24 cellular contexts compared by ENCODE assay signal in the genomic region with DNA sequence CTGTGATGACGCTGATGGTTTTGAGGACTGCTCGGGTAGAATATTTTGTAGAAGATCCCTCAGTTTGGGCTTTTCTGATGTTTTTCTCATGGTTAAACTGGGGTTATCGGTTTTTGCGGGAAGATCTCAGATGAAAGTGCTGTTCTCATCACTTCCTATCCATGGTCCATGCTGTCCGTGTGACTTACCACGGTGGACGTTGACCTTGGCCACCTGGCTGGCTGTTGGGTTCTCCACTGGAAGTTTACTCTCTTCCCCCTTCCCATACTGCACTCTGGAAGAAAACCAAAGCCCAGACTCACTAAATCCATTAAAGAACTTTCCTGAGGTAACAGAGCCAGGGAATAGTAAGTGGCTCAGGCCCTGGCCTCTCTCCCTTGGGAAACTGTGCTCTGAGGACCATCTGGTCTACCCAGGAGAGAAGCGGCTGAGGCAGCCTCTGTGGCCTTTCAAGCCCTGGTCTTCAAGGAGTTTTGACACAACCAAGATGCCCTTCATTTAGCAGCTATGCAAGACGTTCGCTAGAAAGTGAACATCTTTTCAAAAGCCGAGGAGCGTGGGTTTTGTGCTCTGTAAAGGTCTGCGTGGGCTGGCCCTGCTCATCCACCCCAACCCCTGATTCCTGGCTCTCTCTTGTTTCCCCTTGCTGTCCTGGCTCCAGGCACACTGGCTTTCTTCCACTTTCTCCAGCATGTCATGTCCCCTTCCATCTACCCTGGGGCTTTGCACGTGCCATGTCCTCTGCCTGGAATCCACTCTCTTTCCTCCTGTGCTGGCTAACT. TPM values are rescaled to one million over a fixed set of nuclear protein-coding genes. Genes with fewer than 3 reads are reported as not detected.
DNase-seq lines count a peak whose midpoint lies in the region; ATAC-seq, FAIRE-seq and TF ChIP-seq lines count a peak whose summit lies in the region.
"Had no signal": no experiment of that assay in that cellular context is flagged by ENCODE, and none has a peak within 500 bp of the region (broad histone marks: within the 10 kb centered on the region; RNA-seq: fewer than 3 reads in every experiment).

No MANE protein-coding gene starts in this region.

- no peaks in the 10 kb centered on the region for H3K36me3 ChIP-seq in liver (ENCODE audit: control insufficient read depth in 4 of 4, insufficient read depth in 3 of 4, low read depth in 1 of 4, low read length in 3 of 4)
- H3K36me3 ChIP-seq: BE2C, MG63 had no signal

- POLR2A ChIA-PET in naive thymus-derived CD8-positive, alpha-beta T cell (lab: Charles Lee), result no interaction called here

- peak overlapping the region; percentile 41 to 48 for H3K27ac Mint-ChIP-seq in natural killer cell treated with Interleukin-12 subunit alpha and Interleukin-12 subunit beta and Interleukin-15 and Interleukin-18, amount 100 ng/mL, for 72 hours
- no peak overlapping the region for H3K27ac Mint-ChIP-seq in natural killer cell
- peak overlapping the region in 1 of 10 donors; percentile 44 for H3K27ac Mint-ChIP-seq in naive thymus-derived CD8-positive, alpha-beta T cell

- no peak for TF ChIP-seq POLR2A in H54 (IDR thresholded peaks at IDR 0.05; ENCODE audit: low read depth, low read length)

- no peaks in the 10 kb centered on the region for H3K27me3 ChIP-seq in liver (ENCODE audit: control insufficient read depth in 4 of 4, insufficient read depth in 4 of 4, low read length in 3 of 4)
- H3K27me3 ChIP-seq: MG63 had no signal

- no peak overlapping the region for H3K9ac ChIP-seq in liver (ENCODE audit: low read depth in 1 of 2, low read length in 2 of 2)
- H3K9ac ChIP-seq: SK-N-SH had no signal

- TF ChIP-seq CTCF in natural killer cell (IDR thresholded peaks at IDR 0.05) (no peak), liver (IDR thresholded peaks at IDR 0.05; ENCODE audit: low read depth, low read length, missing input control) (no peak)

- H3K27me3 Mint-ChIP-seq in natural killer cell treated with Interleukin-12 subunit alpha and Interleukin-12 subunit beta and Interleukin-15 and Interleukin-18, amount 100 ng/mL, for 72 hours, result peaks cover 0 to 9% of the 10 kb centered on the region in 2 donors
- peaks cover 0 to 6% of the 10 kb centered on the region in 2 donors for H3K27me3 Mint-ChIP-seq in natural killer cell (ENCODE audit: low read depth in 2 of 2)
- H3K27me3 Mint-ChIP-seq in naive thymus-derived CD8-positive, alpha-beta T cell, result no peaks in the 10 kb centered on the region

- no peak overlapping the region for H3K4me3 Mint-ChIP-seq in natural killer cell treated with Interleukin-12 subunit alpha and Interleukin-12 subunit beta and Interleukin-15 and Interleukin-18, amount 100 ng/mL, for 72 hours
- H3K4me3 Mint-ChIP-seq in natural killer cell, result no peak overlapping the region
- H3K4me3 Mint-ChIP-seq in naive thymus-derived CD8-positive, alpha-beta T cell, result no peak overlapping the region

- peak; percentile 4 for FAIRE-seq in GM19239 (lab: Jason Lieb, UNC)
- no peak for FAIRE-seq in H54 (lab: Jason Lieb, UNC)
- FAIRE-seq: GM12892, K562 had no signal

- peak overlapping the region; percentile 75 for H3K27ac ChIP-seq in liver (ENCODE audit: low read depth in 1 of 2, low read length in 2 of 2)

- no peak overlapping the region for H3K4me3 ChIP-seq in liver (ENCODE audit: low read depth in 1 of 3, low read length in 3 of 3)
- H3K4me3 ChIP-seq: K562, MG63 had no signal

- no peak for ATAC-seq in natural killer cell treated with Interleukin-12 subunit alpha and Interleukin-12 subunit beta and Interleukin-15 and Interleukin-18, amount 100 ng/mL, for 72 hours
- ATAC-seq in natural killer cell (no peak), GM21825 (IDR thresholded peaks at IDR 0.05; ENCODE audit: unreplicated experiment) (no peak)
- no peak for ATAC-seq in naive thymus-derived CD8-positive, alpha-beta T cell
- ATAC-seq: K562, PC-3 had no signal

- WGBS in liver, result 55% methylated on average over 14 of the region's 14 CpGs

- no peaks in the 10 kb centered on the region for H3K9me3 Mint-ChIP-seq in natural killer cell treated with Interleukin-12 subunit alpha and Interleukin-12 subunit beta and Interleukin-15 and Interleukin-18, amount 100 ng/mL, for 72 hours
- H3K9me3 Mint-ChIP-seq in natural killer cell, result no peaks in the 10 kb centered on the region
- no peaks in the 10 kb centered on the region for H3K9me3 Mint-ChIP-seq in naive thymus-derived CD8-positive, alpha-beta T cell

- DNase-seq in natural killer cell treated with Interleukin-12 subunit alpha and Interleukin-12 subunit beta and Interleukin-15 and Interleukin-18, amount 100 ng/mL, for 72 hours (ENCODE audit: low spot score), result no peak
- DNase-seq in natural killer cell (no peak), GM19239 (ENCODE audit: insufficient read length, low spot score) (no peak), H54 (ENCODE audit: insufficient read length, low spot score) (no peak)
- DNase-seq in naive thymus-derived CD8-positive, alpha-beta T cell, result no peak
- DNase-seq: BE2C, Calu3, DMS79 treated with DMSO at 0.1 percent for 48 hours, GF-D8, MG63, NCI-H1105 treated with DMSO at 0.1 percent for 48 hours, NCI-H146, NCI-H1930, NCI-H2107, NCI-H446, NCI-H524 treated with DMSO at 0.1 percent for 48 hours, NCI-H774, PC-3, SK-N-SH had no signal

- peak in 1 of 2 donors; percentile 12 for TF ChIP-seq RAD21 in liver (IDR thresholded peaks at IDR 0.05)

- no peaks in the 10 kb centered on the region for H3K36me3 Mint-ChIP-seq in natural killer cell treated with Interleukin-12 subunit alpha and Interleukin-12 subunit beta and Interleukin-15 and Interleukin-18, amount 100 ng/mL, for 72 hours
- no peaks in the 10 kb centered on the region for H3K36me3 Mint-ChIP-seq in natural killer cell
- no peaks in the 10 kb centered on the region for H3K36me3 Mint-ChIP-seq in naive thymus-derived CD8-positive, alpha-beta T cell

- peaks cover 10 to 51% (median 30%) of the 10 kb centered on the region in 4 donors for H3K4me1 ChIP-seq in liver (ENCODE audit: control insufficient read depth in 4 of 4, insufficient read depth in 4 of 4, low read length in 3 of 4)
- H3K4me1 ChIP-seq: BE2C had no signal

- no peaks in the 10 kb centered on the region for H3K9me3 ChIP-seq in liver (ENCODE audit: control insufficient read depth in 4 of 4, low read length in 3 of 4)
- H3K9me3 ChIP-seq: BE2C, MG63, SK-N-SH had no signal

- peaks cover 36 to 65% of the 10 kb centered on the region in 2 donors for H3K4me1 Mint-ChIP-seq in natural killer cell treated with Interleukin-12 subunit alpha and Interleukin-12 subunit beta and Interleukin-15 and Interleukin-18, amount 100 ng/mL, for 72 hours (ENCODE audit: low read depth in 2 of 2)
- peaks cover 44 to 55% of the 10 kb centered on the region in 2 donors for H3K4me1 Mint-ChIP-seq in natural killer cell
- H3K4me1 Mint-ChIP-seq in naive thymus-derived CD8-positive, alpha-beta T cell, result peaks cover 25 to 78% (median 41%) of the 10 kb centered on the region in 4 donors

- intact Hi-C loops in natural killer cell (cut with micrococcal nuclease), result no loop called here

TF ChIP-seq in liver, 16 proteins besides CTCF, POLR2A, EP300 and RAD21:
- TF ChIP-seq HNF4G (IDR thresholded peaks at IDR 0.05) (no peak), RXRA (IDR thresholded peaks at IDR 0.05) (peak; percentile 65 to 80), SP1 (IDR thresholded peaks at IDR 0.05) (peak; percentile 38), FOXA2 (IDR thresholded peaks at IDR 0.05) (no peak), NR2F2 (IDR thresholded peaks at IDR 0.05) (no peak), EGR1 (IDR thresholded peaks at IDR 0.05; ENCODE audit: low read depth in 2 of 2) (peak in 1 of 2 donors; percentile 17), HNF4A (conservative IDR thresholded peaks at IDR 0.05) (peak; percentile 75 to 80), JUND (IDR thresholded peaks at IDR 0.05) (peak in 1 of 2 donors; percentile 28), GABPA (IDR thresholded peaks at IDR 0.05 in 1 of 2, conservative IDR thresholded peaks at IDR 0.05 in 1 of 2) (no peak)
- TF ChIP-seq, protein P1, sequence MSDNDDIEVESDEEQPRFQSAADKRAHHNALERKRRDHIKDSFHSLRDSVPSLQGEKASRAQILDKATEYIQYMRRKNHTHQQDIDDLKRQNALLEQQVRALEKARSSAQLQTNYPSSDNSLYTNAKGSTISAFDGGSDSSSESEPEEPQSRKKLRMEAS (IDR thresholded peaks at IDR 0.05), result peak; percentile 59
- TF ChIP-seq, protein P2, sequence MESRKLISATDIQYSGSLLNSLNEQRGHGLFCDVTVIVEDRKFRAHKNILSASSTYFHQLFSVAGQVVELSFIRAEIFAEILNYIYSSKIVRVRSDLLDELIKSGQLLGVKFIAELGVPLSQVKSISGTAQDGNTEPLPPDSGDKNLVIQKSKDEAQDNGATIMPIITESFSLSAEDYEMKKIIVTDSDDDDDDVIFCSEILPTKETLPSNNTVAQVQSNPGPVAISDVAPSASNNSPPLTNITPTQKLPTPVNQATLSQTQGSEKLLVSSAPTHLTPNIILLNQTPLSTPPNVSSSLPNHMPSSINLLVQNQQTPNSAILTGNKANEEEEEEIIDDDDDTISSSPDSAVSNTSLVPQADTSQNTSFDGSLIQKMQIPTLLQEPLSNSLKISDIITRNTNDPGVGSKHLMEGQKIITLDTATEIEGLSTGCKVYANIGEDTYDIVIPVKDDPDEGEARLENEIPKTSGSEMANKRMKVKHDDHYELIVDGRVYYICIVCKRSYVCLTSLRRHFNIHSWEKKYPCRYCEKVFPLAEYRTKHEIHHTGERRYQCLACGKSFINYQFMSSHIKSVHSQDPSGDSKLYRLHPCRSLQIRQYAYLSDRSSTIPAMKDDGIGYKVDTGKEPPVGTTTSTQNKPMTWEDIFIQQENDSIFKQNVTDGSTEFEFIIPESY (IDR thresholded peaks at IDR 0.05), result no peak
- TF ChIP-seq, protein P3, sequence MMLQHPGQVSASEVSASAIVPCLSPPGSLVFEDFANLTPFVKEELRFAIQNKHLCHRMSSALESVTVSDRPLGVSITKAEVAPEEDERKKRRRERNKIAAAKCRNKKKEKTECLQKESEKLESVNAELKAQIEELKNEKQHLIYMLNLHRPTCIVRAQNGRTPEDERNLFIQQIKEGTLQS (IDR thresholded peaks at IDR 0.05), result no peak

RNA-seq across cellular contexts. Expression of a gene that starts 43.1 kb away (rescaled TPM):
- 100 to 1,000 TPM; 198 to 510 TPM for total RNA-seq in natural killer cell treated with Interleukin-12 subunit alpha and Interleukin-12 subunit beta and Interleukin-15 and Interleukin-18, amount 100 ng/mL, for 72 hours
- 100 to 1,000 TPM; 101 to 167 (median 122) TPM for total RNA-seq in natural killer cell
- 10 to 100 TPM; 17.1 to 25.8 TPM for total RNA-seq in liver
- polyA plus RNA-seq in liver, result 1 to 10 TPM; 5.1 to 7.6 TPM
- total RNA-seq in naive thymus-derived CD8-positive, alpha-beta T cell, result 10 to 100 TPM; 17.6 to 17.8 TPM
- 1 to 10 TPM; 2.0 to 5.8 (median 3.2) TPM for polyA plus RNA-seq in naive thymus-derived CD8-positive, alpha-beta T cell
- total RNA-seq: LHCN-M2, PC-3 had no signal
- polyA plus RNA-seq: SK-N-SH had no signal

Comparison
In these comparisons a context has a peak if more than half of its experiments do, and no peak if none do; other contexts are left out.
1. H3K27ac Mint-ChIP-seq: peak in natural killer cell treated with Interleukin-12 subunit alpha and Interleukin-12 subunit beta and Interleukin-15 and Interleukin-18, amount 100 ng/mL, for 72 hours (2 of 2); none in natural killer cell (0 of 2).